In the genomic region with DNA sequence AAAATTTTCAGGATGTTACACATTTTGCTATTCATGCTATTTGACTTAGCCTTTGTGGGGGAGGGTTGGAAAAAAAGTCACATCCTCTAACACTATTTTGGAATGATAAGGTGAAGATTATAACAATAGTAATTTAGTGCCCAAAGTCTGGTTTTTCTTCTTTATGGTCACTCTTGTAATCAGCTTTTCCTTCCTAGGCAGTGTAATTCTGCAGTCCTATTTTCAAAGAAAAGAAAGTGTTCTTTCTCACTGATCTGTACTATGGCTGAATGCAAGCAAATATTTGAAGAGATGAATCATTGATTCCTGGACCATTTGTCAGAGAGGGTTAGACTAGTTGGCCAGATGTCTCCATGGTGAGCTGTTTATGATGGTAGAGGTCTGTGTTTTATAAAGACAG, we compare ENCODE assay signal across 1 cellular context.
TF ChIP-seq lines count a peak whose summit lies in the region.

No MANE protein-coding gene starts in this region.

TF ChIP-seq in HepG2, 621 proteins besides CTCF, POLR2A, EP300 and RAD21 (continued from another document and continues in another):
- TF ChIP-seq, protein P1, sequence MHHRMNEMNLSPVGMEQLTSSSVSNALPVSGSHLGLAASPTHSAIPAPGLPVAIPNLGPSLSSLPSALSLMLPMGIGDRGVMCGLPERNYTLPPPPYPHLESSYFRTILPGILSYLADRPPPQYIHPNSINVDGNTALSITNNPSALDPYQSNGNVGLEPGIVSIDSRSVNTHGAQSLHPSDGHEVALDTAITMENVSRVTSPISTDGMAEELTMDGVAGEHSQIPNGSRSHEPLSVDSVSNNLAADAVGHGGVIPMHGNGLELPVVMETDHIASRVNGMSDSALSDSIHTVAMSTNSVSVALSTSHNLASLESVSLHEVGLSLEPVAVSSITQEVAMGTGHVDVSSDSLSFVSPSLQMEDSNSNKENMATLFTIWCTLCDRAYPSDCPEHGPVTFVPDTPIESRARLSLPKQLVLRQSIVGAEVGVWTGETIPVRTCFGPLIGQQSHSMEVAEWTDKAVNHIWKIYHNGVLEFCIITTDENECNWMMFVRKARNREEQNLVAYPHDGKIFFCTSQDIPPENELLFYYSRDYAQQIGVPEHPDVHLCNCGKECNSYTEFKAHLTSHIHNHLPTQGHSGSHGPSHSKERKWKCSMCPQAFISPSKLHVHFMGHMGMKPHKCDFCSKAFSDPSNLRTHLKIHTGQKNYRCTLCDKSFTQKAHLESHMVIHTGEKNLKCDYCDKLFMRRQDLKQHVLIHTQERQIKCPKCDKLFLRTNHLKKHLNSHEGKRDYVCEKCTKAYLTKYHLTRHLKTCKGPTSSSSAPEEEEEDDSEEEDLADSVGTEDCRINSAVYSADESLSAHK (CRISPR knock-in tag; IDR thresholded peaks at IDR 0.05; ENCODE audit: borderline replicate concordance) = no peak
- no peak for TF ChIP-seq ZNF496 (CRISPR knock-in tag; IDR thresholded peaks at IDR 0.05; ENCODE audit: insufficient replicate concordance)
- TF ChIP-seq, protein P2, sequence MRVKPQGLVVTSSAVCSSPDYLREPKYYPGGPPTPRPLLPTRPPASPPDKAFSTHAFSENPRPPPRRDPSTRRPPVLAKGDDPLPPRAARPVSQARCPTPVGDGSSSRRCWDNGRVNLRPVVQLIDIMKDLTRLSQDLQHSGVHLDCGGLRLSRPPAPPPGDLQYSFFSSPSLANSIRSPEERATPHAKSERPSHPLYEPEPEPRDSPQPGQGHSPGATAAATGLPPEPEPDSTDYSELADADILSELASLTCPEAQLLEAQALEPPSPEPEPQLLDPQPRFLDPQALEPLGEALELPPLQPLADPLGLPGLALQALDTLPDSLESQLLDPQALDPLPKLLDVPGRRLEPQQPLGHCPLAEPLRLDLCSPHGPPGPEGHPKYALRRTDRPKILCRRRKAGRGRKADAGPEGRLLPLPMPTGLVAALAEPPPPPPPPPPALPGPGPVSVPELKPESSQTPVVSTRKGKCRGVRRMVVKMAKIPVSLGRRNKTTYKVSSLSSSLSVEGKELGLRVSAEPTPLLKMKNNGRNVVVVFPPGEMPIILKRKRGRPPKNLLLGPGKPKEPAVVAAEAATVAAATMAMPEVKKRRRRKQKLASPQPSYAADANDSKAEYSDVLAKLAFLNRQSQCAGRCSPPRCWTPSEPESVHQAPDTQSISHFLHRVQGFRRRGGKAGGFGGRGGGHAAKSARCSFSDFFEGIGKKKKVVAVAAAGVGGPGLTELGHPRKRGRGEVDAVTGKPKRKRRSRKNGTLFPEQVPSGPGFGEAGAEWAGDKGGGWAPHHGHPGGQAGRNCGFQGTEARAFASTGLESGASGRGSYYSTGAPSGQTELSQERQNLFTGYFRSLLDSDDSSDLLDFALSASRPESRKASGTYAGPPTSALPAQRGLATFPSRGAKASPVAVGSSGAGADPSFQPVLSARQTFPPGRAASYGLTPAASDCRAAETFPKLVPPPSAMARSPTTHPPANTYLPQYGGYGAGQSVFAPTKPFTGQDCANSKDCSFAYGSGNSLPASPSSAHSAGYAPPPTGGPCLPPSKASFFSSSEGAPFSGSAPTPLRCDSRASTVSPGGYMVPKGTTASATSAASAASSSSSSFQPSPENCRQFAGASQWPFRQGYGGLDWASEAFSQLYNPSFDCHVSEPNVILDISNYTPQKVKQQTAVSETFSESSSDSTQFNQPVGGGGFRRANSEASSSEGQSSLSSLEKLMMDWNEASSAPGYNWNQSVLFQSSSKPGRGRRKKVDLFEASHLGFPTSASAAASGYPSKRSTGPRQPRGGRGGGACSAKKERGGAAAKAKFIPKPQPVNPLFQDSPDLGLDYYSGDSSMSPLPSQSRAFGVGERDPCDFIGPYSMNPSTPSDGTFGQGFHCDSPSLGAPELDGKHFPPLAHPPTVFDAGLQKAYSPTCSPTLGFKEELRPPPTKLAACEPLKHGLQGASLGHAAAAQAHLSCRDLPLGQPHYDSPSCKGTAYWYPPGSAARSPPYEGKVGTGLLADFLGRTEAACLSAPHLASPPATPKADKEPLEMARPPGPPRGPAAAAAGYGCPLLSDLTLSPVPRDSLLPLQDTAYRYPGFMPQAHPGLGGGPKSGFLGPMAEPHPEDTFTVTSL (CRISPR knock-in tag; IDR thresholded peaks at IDR 0.05; ENCODE audit: borderline replicate concordance) = peak; percentile 93; the same call in 1 of the 2 replicates
- TF ChIP-seq NBN (conservative IDR thresholded peaks at IDR 0.05) = no peak
- TF ChIP-seq, protein P3, sequence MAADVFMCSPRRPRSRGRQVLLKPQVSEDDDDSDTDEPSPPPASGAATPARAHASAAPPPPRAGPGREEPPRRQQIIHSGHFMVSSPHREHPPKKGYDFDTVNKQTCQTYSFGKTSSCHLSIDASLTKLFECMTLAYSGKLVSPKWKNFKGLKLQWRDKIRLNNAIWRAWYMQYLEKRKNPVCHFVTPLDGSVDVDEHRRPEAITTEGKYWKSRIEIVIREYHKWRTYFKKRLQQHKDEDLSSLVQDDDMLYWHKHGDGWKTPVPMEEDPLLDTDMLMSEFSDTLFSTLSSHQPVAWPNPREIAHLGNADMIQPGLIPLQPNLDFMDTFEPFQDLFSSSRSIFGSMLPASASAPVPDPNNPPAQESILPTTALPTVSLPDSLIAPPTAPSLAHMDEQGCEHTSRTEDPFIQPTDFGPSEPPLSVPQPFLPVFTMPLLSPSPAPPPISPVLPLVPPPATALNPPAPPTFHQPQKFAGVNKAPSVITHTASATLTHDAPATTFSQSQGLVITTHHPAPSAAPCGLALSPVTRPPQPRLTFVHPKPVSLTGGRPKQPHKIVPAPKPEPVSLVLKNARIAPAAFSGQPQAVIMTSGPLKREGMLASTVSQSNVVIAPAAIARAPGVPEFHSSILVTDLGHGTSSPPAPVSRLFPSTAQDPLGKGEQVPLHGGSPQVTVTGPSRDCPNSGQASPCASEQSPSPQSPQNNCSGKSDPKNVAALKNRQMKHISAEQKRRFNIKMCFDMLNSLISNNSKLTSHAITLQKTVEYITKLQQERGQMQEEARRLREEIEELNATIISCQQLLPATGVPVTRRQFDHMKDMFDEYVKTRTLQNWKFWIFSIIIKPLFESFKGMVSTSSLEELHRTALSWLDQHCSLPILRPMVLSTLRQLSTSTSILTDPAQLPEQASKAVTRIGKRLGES (CRISPR knock-in tag; IDR thresholded peaks at IDR 0.05; ENCODE audit: borderline replicate concordance) = no peak
- no peak for TF ChIP-seq ZNF564 (CRISPR knock-in tag; IDR thresholded peaks at IDR 0.05)
- TF ChIP-seq MATR3 (CRISPR knock-in tag; IDR thresholded peaks at IDR 0.05) = no peak
- TF ChIP-seq, protein P4, sequence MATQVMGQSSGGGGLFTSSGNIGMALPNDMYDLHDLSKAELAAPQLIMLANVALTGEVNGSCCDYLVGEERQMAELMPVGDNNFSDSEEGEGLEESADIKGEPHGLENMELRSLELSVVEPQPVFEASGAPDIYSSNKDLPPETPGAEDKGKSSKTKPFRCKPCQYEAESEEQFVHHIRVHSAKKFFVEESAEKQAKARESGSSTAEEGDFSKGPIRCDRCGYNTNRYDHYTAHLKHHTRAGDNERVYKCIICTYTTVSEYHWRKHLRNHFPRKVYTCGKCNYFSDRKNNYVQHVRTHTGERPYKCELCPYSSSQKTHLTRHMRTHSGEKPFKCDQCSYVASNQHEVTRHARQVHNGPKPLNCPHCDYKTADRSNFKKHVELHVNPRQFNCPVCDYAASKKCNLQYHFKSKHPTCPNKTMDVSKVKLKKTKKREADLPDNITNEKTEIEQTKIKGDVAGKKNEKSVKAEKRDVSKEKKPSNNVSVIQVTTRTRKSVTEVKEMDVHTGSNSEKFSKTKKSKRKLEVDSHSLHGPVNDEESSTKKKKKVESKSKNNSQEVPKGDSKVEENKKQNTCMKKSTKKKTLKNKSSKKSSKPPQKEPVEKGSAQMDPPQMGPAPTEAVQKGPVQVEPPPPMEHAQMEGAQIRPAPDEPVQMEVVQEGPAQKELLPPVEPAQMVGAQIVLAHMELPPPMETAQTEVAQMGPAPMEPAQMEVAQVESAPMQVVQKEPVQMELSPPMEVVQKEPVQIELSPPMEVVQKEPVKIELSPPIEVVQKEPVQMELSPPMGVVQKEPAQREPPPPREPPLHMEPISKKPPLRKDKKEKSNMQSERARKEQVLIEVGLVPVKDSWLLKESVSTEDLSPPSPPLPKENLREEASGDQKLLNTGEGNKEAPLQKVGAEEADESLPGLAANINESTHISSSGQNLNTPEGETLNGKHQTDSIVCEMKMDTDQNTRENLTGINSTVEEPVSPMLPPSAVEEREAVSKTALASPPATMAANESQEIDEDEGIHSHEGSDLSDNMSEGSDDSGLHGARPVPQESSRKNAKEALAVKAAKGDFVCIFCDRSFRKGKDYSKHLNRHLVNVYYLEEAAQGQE (IDR thresholded peaks at IDR 0.05; ENCODE audit: borderline replicate concordance in 1 of 2, low read depth in 1 of 2, low read length in 2 of 2) = no peak
- TF ChIP-seq DNMT1 (CRISPR knock-in tag; IDR thresholded peaks at IDR 0.05) = no peak
- TF ChIP-seq, protein P5, sequence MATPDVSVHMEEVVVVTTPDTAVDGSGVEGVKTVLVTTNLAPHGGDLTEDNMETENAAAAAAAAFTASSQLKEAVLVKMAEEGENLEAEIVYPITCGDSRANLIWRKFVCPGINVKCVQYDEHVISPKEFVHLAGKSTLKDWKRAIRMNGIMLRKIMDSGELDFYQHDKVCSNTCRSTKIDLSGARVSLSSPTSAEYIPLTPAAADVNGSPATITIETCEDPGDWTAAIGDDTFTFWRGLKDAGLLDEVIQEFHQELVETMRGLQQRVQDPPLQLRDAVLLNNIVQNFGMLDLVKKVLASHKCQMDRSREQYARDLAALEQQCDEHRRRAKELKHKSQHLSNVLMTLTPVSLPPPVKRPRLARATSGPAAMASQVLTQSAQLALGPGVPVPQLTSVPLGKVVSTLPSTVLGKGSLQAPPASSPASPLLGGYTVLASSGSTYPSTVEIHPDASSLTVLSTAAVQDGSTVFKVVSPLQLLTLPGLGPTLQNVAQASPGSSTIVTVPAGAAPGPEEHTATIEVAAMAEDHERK (CRISPR knock-in tag; IDR thresholded peaks at IDR 0.05; ENCODE audit: low read depth) = no peak
- peak; percentile 78 for TF ChIP-seq NCOA2 (CRISPR knock-in tag; IDR thresholded peaks at IDR 0.05)
- TF ChIP-seq, protein P6, sequence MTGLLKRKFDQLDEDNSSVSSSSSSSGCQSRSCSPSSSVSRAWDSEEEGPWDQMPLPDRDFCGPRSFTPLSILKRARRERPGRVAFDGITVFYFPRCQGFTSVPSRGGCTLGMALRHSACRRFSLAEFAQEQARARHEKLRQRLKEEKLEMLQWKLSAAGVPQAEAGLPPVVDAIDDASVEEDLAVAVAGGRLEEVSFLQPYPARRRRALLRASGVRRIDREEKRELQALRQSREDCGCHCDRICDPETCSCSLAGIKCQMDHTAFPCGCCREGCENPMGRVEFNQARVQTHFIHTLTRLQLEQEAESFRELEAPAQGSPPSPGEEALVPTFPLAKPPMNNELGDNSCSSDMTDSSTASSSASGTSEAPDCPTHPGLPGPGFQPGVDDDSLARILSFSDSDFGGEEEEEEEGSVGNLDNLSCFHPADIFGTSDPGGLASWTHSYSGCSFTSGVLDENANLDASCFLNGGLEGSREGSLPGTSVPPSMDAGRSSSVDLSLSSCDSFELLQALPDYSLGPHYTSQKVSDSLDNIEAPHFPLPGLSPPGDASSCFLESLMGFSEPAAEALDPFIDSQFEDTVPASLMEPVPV (CRISPR knock-in tag; IDR thresholded peaks at IDR 0.05) = no peak
- TF ChIP-seq XRCC5 (optimal IDR thresholded peaks at IDR 0.05; ENCODE audit: low read length) = no peak
- TF ChIP-seq GZF1 (CRISPR knock-in tag; IDR thresholded peaks at IDR 0.05) = no peak
- TF ChIP-seq, protein P7, sequence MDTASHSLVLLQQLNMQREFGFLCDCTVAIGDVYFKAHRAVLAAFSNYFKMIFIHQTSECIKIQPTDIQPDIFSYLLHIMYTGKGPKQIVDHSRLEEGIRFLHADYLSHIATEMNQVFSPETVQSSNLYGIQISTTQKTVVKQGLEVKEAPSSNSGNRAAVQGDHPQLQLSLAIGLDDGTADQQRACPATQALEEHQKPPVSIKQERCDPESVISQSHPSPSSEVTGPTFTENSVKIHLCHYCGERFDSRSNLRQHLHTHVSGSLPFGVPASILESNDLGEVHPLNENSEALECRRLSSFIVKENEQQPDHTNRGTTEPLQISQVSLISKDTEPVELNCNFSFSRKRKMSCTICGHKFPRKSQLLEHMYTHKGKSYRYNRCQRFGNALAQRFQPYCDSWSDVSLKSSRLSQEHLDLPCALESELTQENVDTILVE (CRISPR knock-in tag; IDR thresholded peaks at IDR 0.05) = 0 out of 2 replicates have a peak, but pooled peaks have one; percentile 37
- TF ChIP-seq SP1 (IDR thresholded peaks at IDR 0.05) = no peak
- TF ChIP-seq SP1 (CRISPR knock-in tag; IDR thresholded peaks at IDR 0.05) = no peak
- no peak for TF ChIP-seq TOPORS (CRISPR knock-in tag; IDR thresholded peaks at IDR 0.05)
- no peak for TF ChIP-seq SRSF9 (IDR thresholded peaks at IDR 0.05; ENCODE audit: borderline replicate concordance, insufficient read depth, low read depth, low read length, poor library complexity, severe bottlenecking)
- TF ChIP-seq ZBTB1 (CRISPR knock-in tag; IDR thresholded peaks at IDR 0.05; ENCODE audit: borderline replicate concordance) = no peak
- no peak for TF ChIP-seq ZMAT3 (CRISPR knock-in tag; conservative IDR thresholded peaks at IDR 0.05)
- TF ChIP-seq KDM5B (CRISPR knock-in tag; IDR thresholded peaks at IDR 0.05; ENCODE audit: borderline replicate concordance) = no peak
- TF ChIP-seq, protein P8, sequence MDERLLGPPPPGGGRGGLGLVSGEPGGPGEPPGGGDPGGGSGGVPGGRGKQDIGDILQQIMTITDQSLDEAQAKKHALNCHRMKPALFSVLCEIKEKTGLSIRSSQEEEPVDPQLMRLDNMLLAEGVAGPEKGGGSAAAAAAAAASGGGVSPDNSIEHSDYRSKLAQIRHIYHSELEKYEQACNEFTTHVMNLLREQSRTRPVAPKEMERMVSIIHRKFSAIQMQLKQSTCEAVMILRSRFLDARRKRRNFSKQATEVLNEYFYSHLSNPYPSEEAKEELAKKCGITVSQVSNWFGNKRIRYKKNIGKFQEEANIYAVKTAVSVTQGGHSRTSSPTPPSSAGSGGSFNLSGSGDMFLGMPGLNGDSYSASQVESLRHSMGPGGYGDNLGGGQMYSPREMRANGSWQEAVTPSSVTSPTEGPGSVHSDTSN (CRISPR knock-in tag; IDR thresholded peaks at IDR 0.05) = no peak
- TF ChIP-seq ZKSCAN8 (CRISPR knock-in tag; IDR thresholded peaks at IDR 0.05; ENCODE audit: borderline replicate concordance) = peak; percentile 88; the same call in 1 of the 2 replicates
- TF ChIP-seq PAWR (CRISPR knock-in tag; IDR thresholded peaks at IDR 0.05; ENCODE audit: borderline replicate concordance) = no peak
- peak; percentile 96 for TF ChIP-seq JUND (CRISPR knock-in tag; IDR thresholded peaks at IDR 0.05)
- no peak for TF ChIP-seq ZIK1 (CRISPR knock-in tag; IDR thresholded peaks at IDR 0.05; ENCODE audit: borderline replicate concordance, low read depth)
- TF ChIP-seq ARHGAP35 (CRISPR knock-in tag; IDR thresholded peaks at IDR 0.05; ENCODE audit: borderline replicate concordance) = no peak
- TF ChIP-seq, protein P9, sequence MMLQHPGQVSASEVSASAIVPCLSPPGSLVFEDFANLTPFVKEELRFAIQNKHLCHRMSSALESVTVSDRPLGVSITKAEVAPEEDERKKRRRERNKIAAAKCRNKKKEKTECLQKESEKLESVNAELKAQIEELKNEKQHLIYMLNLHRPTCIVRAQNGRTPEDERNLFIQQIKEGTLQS (CRISPR knock-in tag; IDR thresholded peaks at IDR 0.05) = peak; percentile 92
- TF ChIP-seq RARA (CRISPR knock-in tag; IDR thresholded peaks at IDR 0.05) = peak; percentile 63
- TF ChIP-seq ADNP (CRISPR knock-in tag; IDR thresholded peaks at IDR 0.05) = no peak
- TF ChIP-seq PRMT3 (CRISPR knock-in tag; IDR thresholded peaks at IDR 0.05; ENCODE audit: borderline replicate concordance, low read depth) = no peak
- no peak for TF ChIP-seq ZNF296 (CRISPR knock-in tag; conservative IDR thresholded peaks at IDR 0.05)
- TF ChIP-seq ATAD3A (CRISPR knock-in tag; IDR thresholded peaks at IDR 0.05) = no peak
- TF ChIP-seq NFIC (IDR thresholded peaks at IDR 0.05; ENCODE audit: low read length) = peak; percentile 69; the same call in 1 of the 2 replicates
- no peak for TF ChIP-seq GABPB1 (CRISPR knock-in tag; IDR thresholded peaks at IDR 0.05)
